23 cellular contexts compared by ENCODE assay signal in the genomic region with DNA sequence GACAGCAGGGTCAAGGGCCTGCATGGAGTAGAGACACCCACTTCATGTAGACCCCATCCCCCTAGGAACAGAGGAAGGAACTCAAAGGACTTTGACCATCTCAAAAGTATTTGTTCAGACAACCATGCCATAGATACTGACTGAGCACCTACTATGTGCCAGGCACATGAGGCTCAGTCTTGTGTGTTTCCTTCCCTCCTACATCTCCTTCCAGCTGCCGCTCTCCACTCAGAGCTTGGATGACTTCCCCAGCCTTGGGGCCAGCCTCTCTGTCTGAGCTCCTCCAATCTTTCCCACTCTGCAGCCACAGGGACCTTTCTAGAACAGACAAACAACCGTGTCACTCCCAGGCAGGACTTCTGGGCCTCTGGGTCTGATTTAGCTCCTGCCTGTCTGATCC. TPM values are rescaled to one million over a fixed set of nuclear protein-coding genes. Genes with fewer than 3 reads are reported as not detected.
"Had no signal": no experiment of that assay in that cellular context is flagged by ENCODE, and none has a peak within 500 bp of the region (broad histone marks: within the 10 kb centered on the region; RNA-seq: fewer than 3 reads in every experiment).

No MANE protein-coding gene starts in this region.

- DNase-seq: effector CD4-positive, alpha-beta T cell; foreskin melanocyte; head of caudate nucleus; left colon; mucosa of descending colon; naive thymus-derived CD8-positive, alpha-beta T cell; occipital lobe; psoas muscle; retina; spleen; stimulated activated CD4-positive, alpha-beta T cell treated with anti-CD3 and anti-CD28 coated beads, Interleukin-15, amount 100 ng/mL, for 24 hours; stimulated activated CD4-positive, alpha-beta T cell treated with anti-CD3 and anti-CD28 coated beads, Interleukin-1b, Interleukin-23, amount 100 ng/mL, for 48 hours; stimulated activated CD4-positive, alpha-beta T cell treated with anti-CD3 and anti-CD28 coated beads, Interleukin-4, amount 100 ng/mL, for 24 hours; tibial artery; upper lobe of left lung; uterus had no signal

- H3K27ac Mint-ChIP-seq: neural progenitor cell; stimulated activated memory B cell treated with anti-CD40 and anti-IgM and Interleukin-4, amounts not matched to agents 10 μg/mL and 1 μg/mL and 100 μg/mL, for 72 hours; stimulated activated naive CD8-positive, alpha-beta T cell treated with anti-CD3 and anti-CD28 coated beads, Interleukin-15, Interleukin-2, amounts not matched to agents 100 ng/mL and 50 ng/mL, for 24 hours had no signal

- ATAC-seq: left colon; mucosa of descending colon; naive thymus-derived CD8-positive, alpha-beta T cell; psoas muscle; sciatic nerve; stimulated activated memory B cell treated with anti-CD40 and anti-IgM and Interleukin-4, amounts not matched to agents 10 μg/mL and 1 μg/mL and 100 μg/mL, for 72 hours had no signal

- H3K27me3 ChIP-seq: hepatocyte, uterus had no signal

- H3K9me3 ChIP-seq: mucosa of descending colon, psoas muscle, spleen, tibial artery, upper lobe of left lung, uterus had no signal

- H3K4me3 ChIP-seq: coronary artery, hepatocyte, mucosa of descending colon, neural progenitor cell, psoas muscle, spleen, tibial artery, upper lobe of left lung, uterus had no signal

- H3K27ac ChIP-seq: coronary artery, hepatocyte, neural progenitor cell, parathyroid adenoma, psoas muscle, spleen, tibial artery, upper lobe of left lung, uterus had no signal

- H3K9me3 Mint-ChIP-seq: naive thymus-derived CD8-positive, alpha-beta T cell; neural progenitor cell; stimulated activated memory B cell treated with anti-CD40 and anti-IgM and Interleukin-4, amounts not matched to agents 10 μg/mL and 1 μg/mL and 100 μg/mL, for 72 hours; stimulated activated naive CD8-positive, alpha-beta T cell treated with anti-CD3 and anti-CD28 coated beads, Interleukin-15, Interleukin-2, amounts not matched to agents 100 ng/mL and 50 ng/mL, for 24 hours had no signal

- H3K36me3 ChIP-seq: neural progenitor cell, spleen, tibial artery, upper lobe of left lung, uterus had no signal

- H3K4me1 ChIP-seq: neural progenitor cell, parathyroid adenoma, psoas muscle had no signal

- H3K36me3 Mint-ChIP-seq: naive thymus-derived CD8-positive, alpha-beta T cell; neural progenitor cell; stimulated activated memory B cell treated with anti-CD40 and anti-IgM and Interleukin-4, amounts not matched to agents 10 μg/mL and 1 μg/mL and 100 μg/mL, for 72 hours had no signal

- H3K4me3 Mint-ChIP-seq: naive thymus-derived CD8-positive, alpha-beta T cell; neural progenitor cell; stimulated activated memory B cell treated with anti-CD40 and anti-IgM and Interleukin-4, amounts not matched to agents 10 μg/mL and 1 μg/mL and 100 μg/mL, for 72 hours; stimulated activated naive CD8-positive, alpha-beta T cell treated with anti-CD3 and anti-CD28 coated beads, Interleukin-15, Interleukin-2, amounts not matched to agents 100 ng/mL and 50 ng/mL, for 24 hours had no signal

RNA-seq across cellular contexts. Expression of gene TRPV4, which starts 2.5 kb away (rescaled TPM):
- total RNA-seq: naive thymus-derived CD8-positive, alpha-beta T cell; occipital lobe had no signal
- polyA plus RNA-seq: naive thymus-derived CD8-positive, alpha-beta T cell had no signal
